20 cellular contexts compared by ENCODE assay signal in genomic region chr7:8742837-8743236, GRCh38.
DNase-seq lines count a peak whose midpoint lies in the region; ATAC-seq, FAIRE-seq and TF ChIP-seq lines count a peak whose summit lies in the region.
"Had no signal": no experiment of that assay in that cellular context is flagged by ENCODE, and none has a peak within 500 bp of the region (broad histone marks: within the 10 kb centered on the region; RNA-seq: fewer than 3 reads in every experiment).

No MANE protein-coding gene starts in this region.

- H3K36me3 ChIP-seq in mucosa of descending colon (ENCODE audit: low read depth) = no peaks in the 10 kb centered on the region

- TF ChIP-seq CTCF in mucosa of descending colon (IDR thresholded peaks at IDR 0.05) = no peak
- TF ChIP-seq CTCF in coronary artery (IDR thresholded peaks at IDR 0.05) = no peak
- TF ChIP-seq CTCF in omental fat pad (IDR thresholded peaks at IDR 0.05) = no peak

- peak; percentile 98 for ATAC-seq in mucosa of descending colon
- no peak for ATAC-seq in SK-N-SH treated with all-trans-retinoic acid at 6 μM for 48 hours
- ATAC-seq in omental fat pad (ENCODE audit: low FRiP score) = no peak
- ATAC-seq: GM23338, HCT116 had no signal

- no peak overlapping the region for H3K27ac ChIP-seq in coronary artery

- H3K4me3 ChIP-seq in mucosa of descending colon (no peak overlapping the region), coronary artery (no peak overlapping the region)
- H3K4me3 ChIP-seq: GM23338 had no signal

- peak; percentile 28 for DNase-seq in HuH-7 (ENCODE audit: low spot score)
- DNase-seq in SW480 (ENCODE audit: low spot score) = peak; percentile 46
- DNase-seq in mucosa of descending colon = peak in 1 of 3 donors; percentile 38
- DNase-seq in coronary artery (ENCODE audit: low spot score) = no peak
- no peak for DNase-seq in ecto neural progenitor cell (ENCODE audit: low spot score)
- no peak for DNase-seq in omental fat pad (ENCODE audit: low spot score)
- DNase-seq: C1 segment of cervical spinal cord; Calu3; CD4-positive, alpha-beta memory T cell; COR-L47; DMS79; EL; GDM1; H9 had no signal

- H3K9me3 ChIP-seq in mucosa of descending colon = no peaks in the 10 kb centered on the region

- H3K4me1 ChIP-seq in mucosa of descending colon (ENCODE audit: low read depth) = no peaks in the 10 kb centered on the region

- FAIRE-seq in colon (lab: Jason Lieb, UNC) = peak; percentile 68
- FAIRE-seq: GM12891, GM18507 had no signal

- intact Hi-C loops in mucosa of descending colon (cut with DNase I, micrococcal nuclease) = no loop called here

TF ChIP-seq in SK-N-SH treated with all-trans-retinoic acid at 6 μM for 48 hours, 23 proteins besides CTCF, POLR2A, EP300 and RAD21:
- TF ChIP-seq TSHZ2 (CRISPR knock-in tag; IDR thresholded peaks at IDR 0.05) = no peak
- no peak for TF ChIP-seq PPARA (CRISPR knock-in tag; IDR thresholded peaks at IDR 0.05; ENCODE audit: borderline replicate concordance)
- TF ChIP-seq OSR1 (CRISPR knock-in tag; IDR thresholded peaks at IDR 0.05) = no peak
- no peak for TF ChIP-seq ESRRG (CRISPR knock-in tag; IDR thresholded peaks at IDR 0.05)
- TF ChIP-seq TCF4 (CRISPR knock-in tag; IDR thresholded peaks at IDR 0.05; ENCODE audit: borderline replicate concordance) = no peak
- no peak for TF ChIP-seq POU6F1 (CRISPR knock-in tag; IDR thresholded peaks at IDR 0.05; ENCODE audit: borderline replicate concordance, low read depth)
- no peak for TF ChIP-seq GLIS3 (CRISPR knock-in tag; IDR thresholded peaks at IDR 0.05)
- TF ChIP-seq SNAI2 (CRISPR knock-in tag; IDR thresholded peaks at IDR 0.05) = no peak

Comparison
In these comparisons a context has a peak if more than half of its experiments do, and no peak if none do; other contexts are left out.
1. DNase-seq: peak in HuH-7 (single experiment) and SW480 (single experiment); none in coronary artery (single experiment), ecto neural progenitor cell (single experiment) and omental fat pad (single experiment).